ENCODE assay signal across 22 cellular contexts in genomic region chr1:200376521-200376920, GRCh38. TPM values are rescaled to one million over a fixed set of nuclear protein-coding genes. Genes with fewer than 3 reads are reported as not detected.
A peak's percentile ranks its signal among the peaks of the same experiment; 100 is the strongest.
DNase-seq lines count a peak whose midpoint lies in the region; ATAC-seq and TF ChIP-seq lines count a peak whose summit lies in the region.
"Had no signal": no experiment of that assay in that cellular context is flagged by ENCODE, and none has a peak within 500 bp of the region (broad histone marks: within the 10 kb centered on the region; RNA-seq: fewer than 3 reads in every experiment).

No MANE protein-coding gene starts in this region.

- DNase-seq in A172 (ENCODE audit: low spot score), result peak; percentile 46
- DNase-seq in IMR-90, result no peak
- peak; percentile 59 for DNase-seq in T1000 (lab: John Stamatoyannopoulos, UW)
- DNase-seq in fibroblast of the aortic adventitia (ENCODE audit: low read depth), result peak; percentile 67
- DNase-seq in mesendoderm, result no peak
- no peak for DNase-seq in stimulated activated effector memory CD8-positive, alpha-beta T cell treated with anti-CD3 and anti-CD28 coated beads, Interleukin-12 subunit alpha, Interleukin-12 subunit beta, amount 100 ng/mL, for 72 hours (ENCODE audit: low spot score in 2 of 2)
- no peak for DNase-seq in NCI-H1436 treated with DMSO at 0.1 percent for 48 hours (lab: John Stamatoyannopoulos, UW)
- DNase-seq: activated CD4-positive, alpha-beta T cell treated with anti-CD3 and anti-CD28 coated beads for 48 hours; activated CD8-positive, alpha-beta memory T cell treated with anti-CD3 and anti-CD28 coated beads, Interleukin-2, amount 10 ng/mL, durations not matched to agents 7 days and 5 days; activated naive CD8-positive, alpha-beta T cell treated with anti-CD3 and anti-CD28 coated beads for 36 hours; GF-D8; NCI-H2029; NCI-H510A; NK-92 treated with Interleukin-12 subunit alpha and Interleukin-12 subunit beta, amount 100 ng/mL, for 24 hours; SW 1271; testis had no signal

- no peaks in the 10 kb centered on the region for H3K79me2 ChIP-seq in mesendoderm (ENCODE audit: control insufficient read depth, insufficient read depth, low read length)

- H3K4me1 ChIP-seq in IMR-90 (ENCODE audit: control insufficient read depth, insufficient read depth, low read length), result peaks cover 7% of the 10 kb centered on the region
- H3K4me1 ChIP-seq in mesendoderm (ENCODE audit: control insufficient read depth, low read depth, low read length), result peaks cover 4% of the 10 kb centered on the region
- H3K4me1 ChIP-seq: right atrium auricular region, testis had no signal

- peak overlapping the region; percentile 93 for H2BK15ac ChIP-seq in IMR-90 (ENCODE audit: low read depth, low read length)
- H2BK15ac ChIP-seq in mesendoderm (replicated peaks; ENCODE audit: low read depth), result no peak overlapping the region

- no peak overlapping the region for H3K27ac ChIP-seq in IMR-90 (ENCODE audit: insufficient read depth, low read length)
- no peak overlapping the region for H3K27ac ChIP-seq in mesendoderm (ENCODE audit: low read depth, low read length)
- H3K27ac ChIP-seq: C4-2B, HL-60, right atrium auricular region, testis had no signal

- H3K14ac ChIP-seq in IMR-90 (replicated peaks; ENCODE audit: low read depth, low read length), result peak overlapping the region; percentile 48

- H3K18ac ChIP-seq in IMR-90 (ENCODE audit: low read depth, low read length) (peak overlapping the region; percentile 88; the same call in 1 of the 2 replicates), mesendoderm (ENCODE audit: low read length) (no peak overlapping the region)

- no peak for TF ChIP-seq POLR2A in IMR-90 (IDR thresholded peaks at IDR 0.05; ENCODE audit: low read depth, low read length)

- no peaks in the 10 kb centered on the region for H3K9me3 ChIP-seq in IMR-90 (ENCODE audit: control insufficient read depth, insufficient read depth, low read length)
- H3K9me3 ChIP-seq: right atrium auricular region, testis had no signal

- H3K4me3 ChIP-seq in IMR-90 (ENCODE audit: insufficient read depth, low read depth, low read length) (no peak overlapping the region), fibroblast of the aortic adventitia (ENCODE audit: low read depth, low read length) (no peak overlapping the region), mesendoderm (ENCODE audit: low read length) (no peak overlapping the region)
- H3K4me3 ChIP-seq: right atrium auricular region, testis had no signal

- intact Hi-C loops in IMR-90 (cut with micrococcal nuclease), result no loop called here

- H2AK5ac ChIP-seq in IMR-90 (ENCODE audit: low read depth, low read length), result peak overlapping the region; percentile 94
- H2AK5ac ChIP-seq in mesendoderm (ENCODE audit: low read length), result no peak overlapping the region

- H3K56ac ChIP-seq in IMR-90 (ENCODE audit: extremely low read depth, insufficient read depth, low read length), result no peak overlapping the region
- no peak overlapping the region for H3K56ac ChIP-seq in mesendoderm (ENCODE audit: low read length)

- dilution Hi-C loops in IMR-90 (cut with HindIII; ENCODE audit: low sequenced_read_pairs, unreplicated experiment), result no loop called here

- no TSS peak for BruUV-seq in IMR-90 (replicated peaks; lab: Mats Ljungman, UMichigan)

- H3K36me3 Mint-ChIP-seq in stimulated activated effector memory CD8-positive, alpha-beta T cell treated with anti-CD3 and anti-CD28 coated beads, Interleukin-12 subunit alpha, Interleukin-12 subunit beta, amount 100 ng/mL, for 72 hours, result no peaks in the 10 kb centered on the region
- H3K36me3 Mint-ChIP-seq: activated CD8-positive, alpha-beta memory T cell treated with anti-CD3 and anti-CD28 coated beads, Interleukin-2, amount 10 ng/mL, durations not matched to agents 7 days and 5 days; IgD-negative memory B cell had no signal

- H3K79me1 ChIP-seq in IMR-90 (ENCODE audit: low read depth in 1 of 2, low read length in 2 of 2), result peaks cover 0 to 9% of the 10 kb centered on the region in 2 experiments; a peak in 1 of 4 replicates
- no peaks in the 10 kb centered on the region for H3K79me1 ChIP-seq in mesendoderm (ENCODE audit: low read length)

- peak overlapping the region; percentile 74 to 77 for H4K8ac ChIP-seq in IMR-90 (ENCODE audit: low read depth in 2 of 2, low read length in 2 of 2)
- H4K8ac ChIP-seq in mesendoderm (ENCODE audit: low read depth, low read length), result no peak overlapping the region

- H3K27me3 ChIP-seq in IMR-90 (ENCODE audit: control insufficient read depth, insufficient read depth, low read length) (no peaks in the 10 kb centered on the region), mesendoderm (ENCODE audit: insufficient read depth, low read length, poor library complexity) (no peaks in the 10 kb centered on the region)
- H3K27me3 ChIP-seq: right atrium auricular region, testis had no signal

- TF ChIP-seq CTCF in IMR-90 (conservative IDR thresholded peaks at IDR 0.05; ENCODE audit: low read depth, low read length), result no peak
- no peak for TF ChIP-seq CTCF in fibroblast of the aortic adventitia (IDR thresholded peaks at IDR 0.05; ENCODE audit: insufficient read depth, low read length)

- in situ Hi-C loops in IMR-90 (cut with MboI; ENCODE audit: low sequenced_read_pairs), result no loop called here

- H3K36me3 ChIP-seq in IMR-90 (ENCODE audit: control insufficient read depth, insufficient read depth, low read length) (no peaks in the 10 kb centered on the region), mesendoderm (ENCODE audit: control insufficient read depth, insufficient read depth, low read length) (no peaks in the 10 kb centered on the region)
- H3K36me3 ChIP-seq: right atrium auricular region had no signal

- H3K4me3 Mint-ChIP-seq in stimulated activated effector memory CD8-positive, alpha-beta T cell treated with anti-CD3 and anti-CD28 coated beads, Interleukin-12 subunit alpha, Interleukin-12 subunit beta, amount 100 ng/mL, for 72 hours, result no peak overlapping the region
- H3K4me3 Mint-ChIP-seq: activated CD8-positive, alpha-beta memory T cell treated with anti-CD3 and anti-CD28 coated beads, Interleukin-2, amount 10 ng/mL, durations not matched to agents 7 days and 5 days; activated naive CD8-positive, alpha-beta T cell treated with anti-CD3 and anti-CD28 coated beads for 36 hours; activated T-helper 17 cell treated with anti-CD3 and anti-CD28 coated beads, Interleukin-2, amount 50 U/mL, for 72 hours had no signal

- H4K91ac ChIP-seq in IMR-90 (ENCODE audit: insufficient read depth, low read depth, low read length), result peak overlapping the region; percentile 71

- no peak overlapping the region for H3K9ac ChIP-seq in IMR-90 (ENCODE audit: low read depth, low read length)
- H3K9ac ChIP-seq in mesendoderm (ENCODE audit: low read length), result no peak overlapping the region

- H2BK120ac ChIP-seq in IMR-90 (ENCODE audit: low read depth, low read length), result peak overlapping the region; percentile 90
- no peak overlapping the region for H2BK120ac ChIP-seq in mesendoderm (ENCODE audit: low read depth, low read length)

- no peak for TF ChIP-seq RAD21 in IMR-90 (IDR thresholded peaks at IDR 0.05; ENCODE audit: low read length)

- no peak overlapping the region for H2AFZ ChIP-seq in IMR-90 (replicated peaks; ENCODE audit: low read length, poor library complexity)

- H4K5ac ChIP-seq in IMR-90 (ENCODE audit: low read depth, low read length), result peak overlapping the region; percentile 84; the same call in 1 of the 2 replicates
- H4K5ac ChIP-seq in mesendoderm (ENCODE audit: low read length), result no peak overlapping the region

- H3K9me3 Mint-ChIP-seq in stimulated activated effector memory CD8-positive, alpha-beta T cell treated with anti-CD3 and anti-CD28 coated beads, Interleukin-12 subunit alpha, Interleukin-12 subunit beta, amount 100 ng/mL, for 72 hours, result no peaks in the 10 kb centered on the region
- H3K9me3 Mint-ChIP-seq: activated naive CD8-positive, alpha-beta T cell treated with anti-CD3 and anti-CD28 coated beads for 36 hours; activated T-helper 17 cell treated with anti-CD3 and anti-CD28 coated beads, Interleukin-2, amount 50 U/mL, for 72 hours; IgD-negative memory B cell had no signal

- peaks cover 10% of the 10 kb centered on the region for H3K9me1 ChIP-seq in IMR-90 (ENCODE audit: insufficient read depth, low read length)

- H3K23ac ChIP-seq in IMR-90 (ENCODE audit: low read depth, low read length), result peak overlapping the region; percentile 48; the same call in 1 of the 2 replicates
- H3K23ac ChIP-seq in mesendoderm (ENCODE audit: low read length), result no peak overlapping the region

- POLR2A ChIA-PET in IMR-90 (lab: Charles Lee; ENCODE audit: unreplicated experiment), result no interaction called here

- H3K27ac Mint-ChIP-seq in stimulated activated effector memory CD8-positive, alpha-beta T cell treated with anti-CD3 and anti-CD28 coated beads, Interleukin-12 subunit alpha, Interleukin-12 subunit beta, amount 100 ng/mL, for 72 hours, result no peak overlapping the region
- H3K27ac Mint-ChIP-seq: activated CD8-positive, alpha-beta memory T cell treated with anti-CD3 and anti-CD28 coated beads, Interleukin-2, amount 10 ng/mL, durations not matched to agents 7 days and 5 days; activated naive CD8-positive, alpha-beta T cell treated with anti-CD3 and anti-CD28 coated beads for 36 hours; activated T-helper 17 cell treated with anti-CD3 and anti-CD28 coated beads, Interleukin-2, amount 50 U/mL, for 72 hours had no signal

- H2AK9ac ChIP-seq in IMR-90 (replicated peaks; ENCODE audit: low read depth, low read length, poor library complexity), result no peak overlapping the region

- no peak overlapping the region for H2BK5ac ChIP-seq in IMR-90 (ENCODE audit: low read depth, low read length, poor library complexity, severe bottlenecking)
- H2BK5ac ChIP-seq in mesendoderm (ENCODE audit: low read length), result no peak overlapping the region

- CTCF ChIA-PET in IMR-90 (lab: Yijun Ruan, JAX), result no interaction called here

- H4K20me1 ChIP-seq in IMR-90 (ENCODE audit: insufficient read depth, low read length), result no peaks in the 10 kb centered on the region

- H3K4me1 Mint-ChIP-seq in stimulated activated effector memory CD8-positive, alpha-beta T cell treated with anti-CD3 and anti-CD28 coated beads, Interleukin-12 subunit alpha, Interleukin-12 subunit beta, amount 100 ng/mL, for 72 hours, result no peaks in the 10 kb centered on the region
- H3K4me1 Mint-ChIP-seq: activated T-helper 17 cell treated with anti-CD3 and anti-CD28 coated beads, Interleukin-2, amount 50 U/mL, for 72 hours had no signal

- ATAC-seq in IMR-90 (ENCODE audit: low read depth) (no peak), GM19467 (IDR thresholded peaks at IDR 0.05; ENCODE audit: unreplicated experiment) (no peak)
- ATAC-seq in stimulated activated effector memory CD8-positive, alpha-beta T cell treated with anti-CD3 and anti-CD28 coated beads, Interleukin-12 subunit alpha, Interleukin-12 subunit beta, amount 100 ng/mL, for 72 hours, result no peak
- ATAC-seq: activated CD8-positive, alpha-beta memory T cell treated with anti-CD3 and anti-CD28 coated beads, Interleukin-2, amount 10 ng/mL, durations not matched to agents 7 days and 5 days; activated T-helper 17 cell treated with anti-CD3 and anti-CD28 coated beads, Interleukin-2, amount 50 U/mL, for 72 hours had no signal

- H3K4ac ChIP-seq in IMR-90 (ENCODE audit: low read depth, low read length), result peak overlapping the region; percentile 82
- no peak overlapping the region for H3K4ac ChIP-seq in mesendoderm (ENCODE audit: low read depth, low read length)

- H2BK20ac ChIP-seq in IMR-90 (ENCODE audit: low read depth, low read length), result peak overlapping the region; percentile 83; the same call in 1 of the 2 replicates

- H3K4me2 ChIP-seq in IMR-90 (ENCODE audit: low read depth, low read length), result no peak overlapping the region
- H3K4me2 ChIP-seq in mesendoderm (ENCODE audit: low read length), result no peak overlapping the region

RNA-seq across cellular contexts. Expression of gene ZNF281, which starts 33.3 kb away (rescaled TPM):
- 17.1 and 19.1 TPM in 2 replicates for total RNA-seq in A172 (2014; rRNA removed; shearing (Covaris generic))
- total RNA-seq in IMR-90 (2012; rRNA removed) (37.5 and 38.0 TPM in 2 replicates), fibroblast of the aortic adventitia (ENCODE audit: low replicate concordance) (7.0 and 29.7 TPM in 2 replicates)
- 5.4 and 7.0 TPM in 2 replicates for polyA plus RNA-seq in IMR-90 (2012; rRNA removed)
- 1.1 and 1.7 TPM in 2 replicates for polyA plus RNA-seq in IMR-90 (2012; cell fraction: cytosol; rRNA removed)
- 2.1 and 9.7 TPM in 2 replicates for polyA plus RNA-seq in IMR-90 (2012; cell fraction: nucleus; rRNA removed; ENCODE audit: low replicate concordance)
- 40.8 TPM for polyA plus RNA-seq in mesendoderm (2013, experiment 1 of 2)
- 40.3 TPM for polyA plus RNA-seq in mesendoderm (2013, experiment 2 of 2)

Comparison
In these comparisons a context has a peak if more than half of its experiments do, and no peak if none do; other contexts are left out.
1. DNase-seq: peak in A172 (single experiment), T1000 (single experiment) and fibroblast of the aortic adventitia (single experiment); none in IMR-90 (single experiment), mesendoderm (single experiment), stimulated activated effector memory CD8-positive, alpha-beta T cell treated with anti-CD3 and anti-CD28 coated beads, Interleukin-12 subunit alpha, Interleukin-12 subunit beta, amount 100 ng/mL, for 72 hours (0 of 2) and NCI-H1436 treated with DMSO at 0.1 percent for 48 hours (single experiment).